ENCODE assay signal across 8 cellular contexts in the genomic region with DNA sequence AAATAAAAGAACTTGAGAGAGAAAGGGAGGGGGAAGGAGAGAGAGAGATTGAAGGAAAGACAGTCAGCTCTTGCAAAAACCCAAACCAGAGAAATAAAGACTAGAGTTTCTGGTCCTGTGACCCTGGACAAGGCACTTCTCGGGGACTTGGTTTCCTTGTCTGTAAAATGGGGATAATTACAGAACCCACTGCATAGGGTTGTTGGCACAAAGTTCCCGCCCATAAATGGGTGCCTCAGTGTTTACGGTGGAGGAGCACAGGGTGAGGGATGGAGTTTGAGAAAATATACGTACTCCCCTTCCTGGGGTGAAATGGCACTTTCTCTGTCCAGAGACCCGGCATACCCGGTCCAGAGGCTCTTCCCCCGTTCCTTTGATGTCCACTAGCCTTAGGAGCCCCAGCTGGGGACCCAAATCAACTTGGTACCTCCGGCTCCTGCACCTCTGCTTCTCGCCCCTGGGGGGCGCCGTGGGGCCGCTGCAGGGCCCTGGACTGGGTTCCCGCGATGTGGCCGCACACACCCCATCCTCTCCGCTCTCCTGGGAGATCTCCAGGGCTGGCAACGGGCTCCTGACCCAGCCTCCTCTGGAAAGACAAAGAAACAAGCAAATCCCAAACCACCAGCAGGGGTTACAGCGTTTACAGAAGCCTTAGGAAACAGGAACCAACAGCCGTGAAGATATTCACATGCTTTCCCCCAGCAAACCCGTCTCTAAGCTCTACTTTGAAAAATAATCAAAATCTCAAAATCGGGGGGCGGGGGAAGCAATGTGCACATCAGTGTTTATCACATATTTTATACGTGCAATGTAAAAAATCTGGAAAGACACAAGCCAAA. TPM values are rescaled to one million over a fixed set of nuclear protein-coding genes. Genes with fewer than 3 reads are reported as not detected.
DNase-seq lines count a peak whose midpoint lies in the region; ATAC-seq, FAIRE-seq and TF ChIP-seq lines count a peak whose summit lies in the region.

No MANE protein-coding gene starts in this region.

- no peaks in the 10 kb centered on the region for H3K4me1 Mint-ChIP-seq in stimulated activated memory B cell treated with anti-CD40 and anti-IgM and Interleukin-4, amounts not matched to agents 10 μg/mL and 1 μg/mL and 100 μg/mL, for 72 hours

- no peaks in the 10 kb centered on the region for H4K20me1 ChIP-seq in endothelial cell of umbilical vein (replicated peaks; ENCODE audit: control insufficient read depth, extremely low read depth, insufficient read depth, low read length)

- no peaks in the 10 kb centered on the region for H3K9me3 ChIP-seq in endothelial cell of umbilical vein (replicated peaks; ENCODE audit: control insufficient read depth, insufficient read depth, low read length)

- TF ChIP-seq CTCF in BJ (IDR thresholded peaks at IDR 0.05; ENCODE audit: insufficient read depth, low read depth, low read length) (peak; percentile 99), HFF-Myc (IDR thresholded peaks at IDR 0.05; ENCODE audit: low read depth, low read length, missing control alignments) (peak; percentile 98), endothelial cell of umbilical vein (IDR thresholded peaks at IDR 0.05; ENCODE audit: extremely low read depth in 1 of 2, insufficient read depth in 1 of 2, low read depth in 1 of 2, low read length in 2 of 2) (peak; percentile 90 to 97)

- no TSS peak for BruUV-seq in endothelial cell of umbilical vein (replicated peaks; lab: Mats Ljungman, UMichigan)

- H3K9ac ChIP-seq in endothelial cell of umbilical vein (replicated peaks; ENCODE audit: extremely low read depth, insufficient read depth, low read length), result no peak overlapping the region

- DNase-seq in BJ (ENCODE audit: low read depth), result peak; percentile 45
- peak; percentile 64 for DNase-seq in HFF-Myc (ENCODE audit: extremely low read depth, low read depth)
- DNase-seq in NOMO-1 treated with dmso at 0.1 percent for 144 hours (lab: John Stamatoyannopoulos, UW; ENCODE audit: unreplicated experiment), result peak; percentile 56
- DNase-seq in activated CD8-positive, alpha-beta memory T cell treated with anti-CD3 and anti-CD28 coated beads, Interleukin-2, amount 50 U/mL, for 1 hour (ENCODE audit: extremely low read depth), result peak; percentile 4
- peak; percentile 51 for DNase-seq in endothelial cell of umbilical vein (ENCODE audit: low read depth, low spot score)
- DNase-seq in mucosa of gallbladder (ENCODE audit: low spot score), result peak; percentile 60

- no peak overlapping the region for H3K27ac ChIP-seq in endothelial cell of umbilical vein (ENCODE audit: insufficient read depth, low read depth, low read length)

- no peak for TF ChIP-seq POLR2A in endothelial cell of umbilical vein (IDR thresholded peaks at IDR 0.05; ENCODE audit: low read depth, low read length)

- peaks cover 74% of the 10 kb centered on the region for H3K27me3 Mint-ChIP-seq in stimulated activated memory B cell treated with anti-CD40 and anti-IgM and Interleukin-4, amounts not matched to agents 10 μg/mL and 1 μg/mL and 100 μg/mL, for 72 hours

- dilution Hi-C loops in endothelial cell of umbilical vein (cut with MboI; ENCODE audit: extremely low pct_ligation_motif_present, low sequenced_read_pairs), result loop anchor here (5.0 kb wide), 1 partner anchor 51 kb away; no protein-coding TSS in a partner anchor

- no peaks in the 10 kb centered on the region for H3K36me3 Mint-ChIP-seq in stimulated activated memory B cell treated with anti-CD40 and anti-IgM and Interleukin-4, amounts not matched to agents 10 μg/mL and 1 μg/mL and 100 μg/mL, for 72 hours

- no peaks in the 10 kb centered on the region for H3K4me1 ChIP-seq in endothelial cell of umbilical vein (ENCODE audit: control insufficient read depth, extremely low read depth, insufficient read depth, low read length)

- ATAC-seq in stimulated activated memory B cell treated with anti-CD40 and anti-IgM and Interleukin-4, amounts not matched to agents 10 μg/mL and 1 μg/mL and 100 μg/mL, for 72 hours, result peak; percentile 66
- no peak for ATAC-seq in GM19023 (IDR thresholded peaks at IDR 0.05; ENCODE audit: unreplicated experiment)

- H3K4me3 ChIP-seq in BJ (ENCODE audit: low read depth, low read length), result no peak overlapping the region
- no peak overlapping the region for H3K4me3 ChIP-seq in HFF-Myc (replicated peaks; ENCODE audit: low read depth, low read length)
- no peak overlapping the region for H3K4me3 ChIP-seq in endothelial cell of umbilical vein (replicated peaks in 1 of 3; ENCODE audit: insufficient read depth in 1 of 3, low read depth in 1 of 3, low read length in 3 of 3)

- CTCF ChIA-PET in BJ (lab: Yijun Ruan, JAX), result interaction anchor here (0.6 to 5.7 kb wide), 43 partner anchors 8 to 594 kb away, joined by 3 to 79 read pairs (median 5); a partner anchor contains a TSS
- CTCF ChIA-PET in endothelial cell of umbilical vein (lab: Charles Lee), result interaction anchor here (0.6 to 3.9 kb wide), 30 partner anchors 8 to 780 kb away, joined by 3 to 67 read pairs (median 4); a partner anchor contains a TSS

- H2AFZ ChIP-seq in endothelial cell of umbilical vein (ENCODE audit: low read depth, low read length), result peak overlapping the region; percentile 72

- H3K79me2 ChIP-seq in endothelial cell of umbilical vein (ENCODE audit: control insufficient read depth, insufficient read depth, low read length), result no peaks in the 10 kb centered on the region

- no peak overlapping the region for H3K4me2 ChIP-seq in endothelial cell of umbilical vein (ENCODE audit: insufficient read depth, low read length)

- POLR2A ChIA-PET in BJ (lab: Charles Lee), result interaction anchor here (0.6 to 0.7 kb wide), 2 partner anchors 11 to 35 kb away, joined by 4 to 5 read pairs; no protein-coding TSS in a partner anchor
- POLR2A ChIA-PET in endothelial cell of umbilical vein (lab: Charles Lee), result no interaction called here

- H3K27me3 ChIP-seq in BJ (ENCODE audit: control insufficient read depth, insufficient read depth, low read length) (no peaks in the 10 kb centered on the region), endothelial cell of umbilical vein (ENCODE audit: control insufficient read depth in 2 of 2, insufficient read depth in 2 of 2, low read length in 2 of 2) (no peaks in the 10 kb centered on the region)

- H3K9me1 ChIP-seq in endothelial cell of umbilical vein (replicated peaks; ENCODE audit: control insufficient read depth, extremely low read depth, insufficient read depth, low read length), result no peaks in the 10 kb centered on the region

- no peaks in the 10 kb centered on the region for H3K9me3 Mint-ChIP-seq in stimulated activated memory B cell treated with anti-CD40 and anti-IgM and Interleukin-4, amounts not matched to agents 10 μg/mL and 1 μg/mL and 100 μg/mL, for 72 hours

- intact Hi-C loops in endothelial cell of umbilical vein (cut with micrococcal nuclease), result loop anchor here (1.0 to 2.0 kb wide), 3 partner anchors 57 to 84 kb away; a partner anchor contains a TSS

- H3K36me3 ChIP-seq in BJ (ENCODE audit: control insufficient read depth, insufficient read depth, low read length) (peaks cover 12% of the 10 kb centered on the region; the same call in 1 of the 2 replicates), endothelial cell of umbilical vein (ENCODE audit: control insufficient read depth in 2 of 2, extremely low read depth in 1 of 2, insufficient read depth in 2 of 2, low read length in 2 of 2) (no peaks in the 10 kb centered on the region)

- H3K4me3 Mint-ChIP-seq in stimulated activated memory B cell treated with anti-CD40 and anti-IgM and Interleukin-4, amounts not matched to agents 10 μg/mL and 1 μg/mL and 100 μg/mL, for 72 hours, result no peak overlapping the region

- FAIRE-seq in endothelial cell of umbilical vein (lab: Jason Lieb, UNC), result peak; percentile 47

- H3K27ac Mint-ChIP-seq in stimulated activated memory B cell treated with anti-CD40 and anti-IgM and Interleukin-4, amounts not matched to agents 10 μg/mL and 1 μg/mL and 100 μg/mL, for 72 hours, result no peak overlapping the region

TF ChIP-seq in endothelial cell of umbilical vein, 7 proteins besides CTCF, POLR2A, EP300 and RAD21:
- TF ChIP-seq FOS (IDR thresholded peaks at IDR 0.05; ENCODE audit: borderline replicate concordance, insufficient read depth, low read length) (no peak), EZH2 (IDR thresholded peaks at IDR 0.05; ENCODE audit: borderline replicate concordance, low read depth, low read length, severe bottlenecking) (no peak), GATA2 (IDR thresholded peaks at IDR 0.05; ENCODE audit: insufficient read depth, insufficient read length, low read depth, low read length) (no peak), JUN (IDR thresholded peaks at IDR 0.05; ENCODE audit: borderline replicate concordance, insufficient read depth, insufficient read length, low read depth) (no peak), MYC (IDR thresholded peaks at IDR 0.05; ENCODE audit: low read depth, low read length) (no peak), POLR2AphosphoS5 (IDR thresholded peaks at IDR 0.05; ENCODE audit: insufficient read depth, low read depth, low read length) (no peak)
- TF ChIP-seq, protein P1, sequence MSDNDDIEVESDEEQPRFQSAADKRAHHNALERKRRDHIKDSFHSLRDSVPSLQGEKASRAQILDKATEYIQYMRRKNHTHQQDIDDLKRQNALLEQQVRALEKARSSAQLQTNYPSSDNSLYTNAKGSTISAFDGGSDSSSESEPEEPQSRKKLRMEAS (IDR thresholded peaks at IDR 0.05; ENCODE audit: insufficient read depth, insufficient read length), result no peak

RNA-seq across cellular contexts. Expression of a gene that starts 26.3 kb away (rescaled TPM):
- polyA plus RNA-seq in BJ (2011; rRNA removed), result 10.5 and 16.4 TPM in 2 replicates
- polyA minus RNA-seq in BJ (2011; rRNA and poly(A)+ RNA removed), result 11.1 and 14.2 TPM in 2 replicates
- not detected in 2 replicates for total RNA-seq in endothelial cell of umbilical vein
- not detected in 2 replicates for polyA plus RNA-seq in endothelial cell of umbilical vein
- polyA plus RNA-seq in endothelial cell of umbilical vein (2011; cell fraction: cytosol; rRNA removed), result not detected in 2 replicates
- polyA plus RNA-seq in endothelial cell of umbilical vein (2011; cell fraction: nucleus; rRNA removed), result not detected in 2 replicates
- polyA plus RNA-seq in endothelial cell of umbilical vein (2012), result 0.11 TPM in 1 of 2 replicates, not detected in the other
- not detected in 2 replicates for polyA minus RNA-seq in endothelial cell of umbilical vein
- 93.3 TPM for polyA minus RNA-seq in endothelial cell of umbilical vein (2011; cell fraction: cytosol; rRNA and poly(A)+ RNA removed)
- polyA minus RNA-seq in endothelial cell of umbilical vein (2011; cell fraction: nucleus; rRNA and poly(A)+ RNA removed), result 0.53 TPM in 1 of 2 replicates, not detected in the other
- 5.0 TPM for total RNA-seq in mucosa of gallbladder

Comparison
In these comparisons a context has a peak if more than half of its experiments do, and no peak if none do; other contexts are left out.
1. DNase-seq: peak in every context shown above with its lines; median percentile 64 in HFF-Myc; 60 in mucosa of gallbladder; 56 in NOMO-1 treated with dmso at 0.1 percent for 144 hours; 51 in endothelial cell of umbilical vein; 45 in BJ; 4 in activated CD8-positive, alpha-beta memory T cell treated with anti-CD3 and anti-CD28 coated beads, Interleukin-2, amount 50 U/mL, for 1 hour.